ENCODE assay signal across 16 cellular contexts in genomic region chr17:57068222-57068658, GRCh38. TPM values are rescaled to one million over a fixed set of nuclear protein-coding genes. Genes with fewer than 3 reads are reported as not detected.
A peak's percentile ranks its signal among the peaks of the same experiment; 100 is the strongest.
DNase-seq lines count a peak whose midpoint lies in the region; ATAC-seq and TF ChIP-seq lines count a peak whose summit lies in the region.
"Had no signal": no experiment of that assay in that cellular context is flagged by ENCODE, and none has a peak within 500 bp of the region (broad histone marks: within the 10 kb centered on the region; RNA-seq: fewer than 3 reads in every experiment).

No MANE protein-coding gene starts in this region.

- no peak overlapping the region for H3K27ac ChIP-seq in hepatocyte
- H3K27ac ChIP-seq: sigmoid colon had no signal

- H3K4me2 ChIP-seq in hepatocyte: no peak overlapping the region

- H3K9me2 ChIP-seq in hepatocyte (replicated peaks; ENCODE audit: insufficient read depth): no peaks in the 10 kb centered on the region

- no peak for TF ChIP-seq CTCF in hepatocyte (IDR thresholded peaks at IDR 0.05; ENCODE audit: poor library complexity)

- 22% methylated on average over 4 of the region's 4 CpGs for WGBS in hepatocyte (ENCODE audit: low lambda C conversion rate, missing lambda C conversion rate)

- H3K4me3 ChIP-seq in hepatocyte: no peak overlapping the region
- H3K4me3 ChIP-seq: sigmoid colon had no signal

- H3K36me3 ChIP-seq in hepatocyte (replicated peaks; ENCODE audit: insufficient read depth, low read depth): no peaks in the 10 kb centered on the region
- H3K36me3 ChIP-seq: sigmoid colon had no signal

- DNase-seq in DMS53 (lab: John Stamatoyannopoulos, UW): peak; percentile 19
- DNase-seq in DMS53 treated with DMSO at 0.1 percent for 48 hours (lab: John Stamatoyannopoulos, UW; ENCODE audit: unreplicated experiment): no peak
- peak; percentile 54 for DNase-seq in OCI-M1 (lab: John Stamatoyannopoulos, UW)
- DNase-seq in hepatocyte (ENCODE audit: low spot score): peak; percentile 45
- peak; percentile 70 for DNase-seq in renal cortical epithelial cell (ENCODE audit: low read depth)
- DNase-seq in DMS153 treated with DMSO at 0.1 percent for 48 hours (lab: John Stamatoyannopoulos, UW; ENCODE audit: unreplicated experiment): no peak
- DNase-seq: 8988T; aorta; CD4-positive, alpha-beta T cell; GF-D8; naive B cell; NCI-H187 treated with DMSO at 0.1 percent for 48 hours; sigmoid colon; T-cell had no signal

- no peaks in the 10 kb centered on the region for H4K20me1 ChIP-seq in hepatocyte (ENCODE audit: insufficient read depth, poor library complexity, severe bottlenecking)

- no peak overlapping the region for H2AFZ ChIP-seq in hepatocyte

- no peaks in the 10 kb centered on the region for H3K79me2 ChIP-seq in hepatocyte

- ATAC-seq in HG03135 (IDR thresholded peaks at IDR 0.05; ENCODE audit: unreplicated experiment): no peak
- no peak for ATAC-seq in HG03378 (IDR thresholded peaks at IDR 0.05; ENCODE audit: unreplicated experiment)
- ATAC-seq: T-cell had no signal

- H3K27me3 ChIP-seq in hepatocyte: no peaks in the 10 kb centered on the region
- H3K27me3 ChIP-seq: sigmoid colon had no signal

- no peaks in the 10 kb centered on the region for H3K4me1 ChIP-seq in hepatocyte (ENCODE audit: insufficient read depth)

- H3K9me3 ChIP-seq in hepatocyte (ENCODE audit: low read depth): no peaks in the 10 kb centered on the region
- H3K9me3 ChIP-seq: sigmoid colon had no signal

RNA-seq across cellular contexts. Expression of gene AKAP1, which starts 16.8 kb away (rescaled TPM):
- total RNA-seq in hepatocyte: 46.7 and 59.1 TPM in 2 replicates
- polyA plus RNA-seq in hepatocyte: 28.0 and 33.0 TPM in 2 replicates
- total RNA-seq in renal cortical epithelial cell: 13.9 and 28.1 TPM in 2 replicates

Comparison
In these comparisons a context has a peak if more than half of its experiments do, and no peak if none do; other contexts are left out.
1. DNase-seq: peak in DMS53 (single experiment), OCI-M1 (single experiment), hepatocyte (single experiment) and renal cortical epithelial cell (single experiment); none in DMS53 treated with DMSO at 0.1 percent for 48 hours (single experiment) and DMS153 treated with DMSO at 0.1 percent for 48 hours (single experiment).